In the genomic region with DNA sequence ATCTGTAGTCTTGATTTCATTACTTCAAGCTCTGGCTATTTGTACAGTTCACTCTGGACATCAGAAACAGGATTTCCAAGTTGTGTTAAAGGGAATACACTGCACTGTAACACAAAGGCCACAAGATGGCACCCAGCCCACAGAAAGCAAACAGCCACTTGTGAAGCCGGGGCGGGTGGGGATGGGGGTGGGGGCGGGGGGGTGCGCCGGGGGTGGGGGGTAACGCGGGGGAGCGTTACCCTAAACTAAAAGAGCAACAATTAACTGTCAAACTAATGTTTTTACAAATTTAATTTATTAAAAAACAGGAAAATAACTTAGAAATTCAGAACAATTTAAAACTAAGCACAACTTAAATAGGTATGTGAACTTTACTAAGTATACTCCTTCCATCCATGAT, we compare ENCODE assay signal across 8 cellular contexts. TPM values are rescaled to one million over a fixed set of nuclear protein-coding genes. Genes with fewer than 3 reads are reported as not detected.
DNase-seq lines count a peak whose midpoint lies in the region; ATAC-seq and TF ChIP-seq lines count a peak whose summit lies in the region.

No MANE protein-coding gene starts in this region.

- H3K36me3 ChIP-seq in gastroesophageal sphincter (no peaks in the 10 kb centered on the region), ovary (no peaks in the 10 kb centered on the region)

- peak; percentile 6 to 50 for DNase-seq in NCI-H524 (lab: John Stamatoyannopoulos, UW)
- no peak for DNase-seq in NCI-H524 treated with DMSO at 0.1 percent for 48 hours (lab: John Stamatoyannopoulos, UW)
- DNase-seq in NCI-H748 (lab: John Stamatoyannopoulos, UW; ENCODE audit: unreplicated experiment): peak; percentile 53
- DNase-seq in activated T-cell treated with anti-CD3 and anti-CD28 coated beads, Interleukin-2, amount 50 U/mL, for 72 hours: peak; percentile 19 to 35
- DNase-seq in ovary: peak; percentile 50 to 68 (median 60)

- H3K4me3 ChIP-seq in gastroesophageal sphincter: no peak overlapping the region
- no peak overlapping the region for H3K4me3 ChIP-seq in ovary

- ATAC-seq in HG02763 (IDR thresholded peaks at IDR 0.05; ENCODE audit: unreplicated experiment): peak; percentile 57
- ATAC-seq in activated T-cell treated with anti-CD3 and anti-CD28 coated beads, Interleukin-2, amount 50 U/mL, for 72 hours (replicated peaks in 1 of 2): peak; percentile 64 to 67
- ATAC-seq in gastroesophageal sphincter: peak; percentile 65
- no peak for ATAC-seq in GM21367 (IDR thresholded peaks at IDR 0.05; ENCODE audit: unreplicated experiment)

- TF ChIP-seq CTCF in gastroesophageal sphincter (IDR thresholded peaks at IDR 0.05) (peak in 2 of 4 experiments; percentile 26 to 67), ovary (IDR thresholded peaks at IDR 0.05) (no peak)

- no peak overlapping the region for H3K27ac Mint-ChIP-seq in activated T-cell treated with anti-CD3 and anti-CD28 coated beads, Interleukin-2, amount 50 U/mL, for 72 hours

- H3K4me1 Mint-ChIP-seq in activated T-cell treated with anti-CD3 and anti-CD28 coated beads, Interleukin-2, amount 50 U/mL, for 72 hours (ENCODE audit: low read depth): no peaks in the 10 kb centered on the region

- intact Hi-C loops in ovary (cut with DNase I): loop anchor here in 3 of 4 donors (5.0 to 10.0 kb wide), 2 partner anchors 208 to 210 kb away; partner anchors contain the start of genes APOO (in 2 of the 3) and CXorf58 (in 2 of the 3)

- H3K27ac ChIP-seq in gastroesophageal sphincter (no peak overlapping the region), ovary (no peak overlapping the region)

- H3K27me3 ChIP-seq in gastroesophageal sphincter (no peaks in the 10 kb centered on the region), ovary (no peaks in the 10 kb centered on the region)

- H3K27me3 Mint-ChIP-seq in activated T-cell treated with anti-CD3 and anti-CD28 coated beads, Interleukin-2, amount 50 U/mL, for 72 hours (ENCODE audit: low read depth): no peaks in the 10 kb centered on the region

- H3K9me3 Mint-ChIP-seq in activated T-cell treated with anti-CD3 and anti-CD28 coated beads, Interleukin-2, amount 50 U/mL, for 72 hours: no peaks in the 10 kb centered on the region

- TF ChIP-seq EP300 in gastroesophageal sphincter (IDR thresholded peaks at IDR 0.05): no peak
- no peak for TF ChIP-seq EP300 in ovary (IDR thresholded peaks at IDR 0.05)

- TF ChIP-seq POLR2A in gastroesophageal sphincter (IDR thresholded peaks at IDR 0.05): no peak
- TF ChIP-seq POLR2A in ovary (IDR thresholded peaks at IDR 0.05): no peak

- no peak overlapping the region for H3K4me3 Mint-ChIP-seq in activated T-cell treated with anti-CD3 and anti-CD28 coated beads, Interleukin-2, amount 50 U/mL, for 72 hours

- H3K36me3 Mint-ChIP-seq in activated T-cell treated with anti-CD3 and anti-CD28 coated beads, Interleukin-2, amount 50 U/mL, for 72 hours (ENCODE audit: insufficient read depth in 2 of 2): no peaks in the 10 kb centered on the region

- no peaks in the 10 kb centered on the region for H3K9me3 ChIP-seq in gastroesophageal sphincter
- no peaks in the 10 kb centered on the region for H3K9me3 ChIP-seq in ovary

- H3K4me1 ChIP-seq in gastroesophageal sphincter (no peaks in the 10 kb centered on the region), ovary (ENCODE audit: insufficient read depth) (no peaks in the 10 kb centered on the region)

- 3% methylated on average over 6 of the region's 8 CpGs; no CpG with 5 or more reads in 1 of the 2 donors for WGBS in gastroesophageal sphincter (ENCODE audit: low coverage in 1 of 2), 2 donors
- 1 to 5% (median 3%) methylated on average over 8 of the region's 8 CpGs for WGBS in ovary, 3 donors

RNA-seq across cellular contexts. Expression of gene PRDX4, which starts 27.3 kb away (rescaled TPM):
- 10 to 100 TPM; 27.5 to 33.8 TPM for total RNA-seq in activated T-cell treated with anti-CD3 and anti-CD28 coated beads, Interleukin-2, amount 50 U/mL, for 72 hours
- total RNA-seq in gastroesophageal sphincter: 100 to 1,000 TPM in 1 of 4 donors, 10 to 100 TPM in 3; 47.6 to 126 (median 74.3) TPM
- total RNA-seq in ovary: 100 to 1,000 TPM in 1 of 7 donors, 10 to 100 TPM in 6; 60.0 to 146 (median 73.2) TPM
- 100 to 1,000 TPM; 102 to 142 TPM for polyA plus RNA-seq in ovary

RNA-seq across cellular contexts. Expression of gene ACOT9, which starts 48.5 kb away (rescaled TPM):
- total RNA-seq in activated T-cell treated with anti-CD3 and anti-CD28 coated beads, Interleukin-2, amount 50 U/mL, for 72 hours: 10 to 100 TPM; 85.4 to 92.3 TPM
- total RNA-seq in gastroesophageal sphincter (10 to 100 TPM; 48.7 to 70.7 (median 57.7) TPM), ovary (10 to 100 TPM; 23.0 to 34.2 (median 28.3) TPM)
- polyA plus RNA-seq in ovary: 10 to 100 TPM; 23.1 to 43.3 TPM
